Comparison of ENCODE assay signal across 1 cellular context in genomic region chr19:54464624-54465266, GRCh38.
TF ChIP-seq lines count a peak whose summit lies in the region.

No MANE protein-coding gene starts in this region.

TF ChIP-seq in endothelial cell of umbilical vein, 7 proteins besides CTCF, POLR2A, EP300 and RAD21:
- TF ChIP-seq FOS (IDR thresholded peaks at IDR 0.05; ENCODE audit: borderline replicate concordance, insufficient read depth, low read length) (no peak), POLR2AphosphoS5 (IDR thresholded peaks at IDR 0.05; ENCODE audit: insufficient read depth, low read depth, low read length) (peak; percentile 20), JUN (IDR thresholded peaks at IDR 0.05; ENCODE audit: borderline replicate concordance, insufficient read depth, insufficient read length, low read depth) (no peak)
